Comparison of ENCODE assay signal across 10 cellular contexts in genomic region chr11:78202733-78203167, GRCh38. TPM values are rescaled to one million over a fixed set of nuclear protein-coding genes. Genes with fewer than 3 reads are reported as not detected.
DNase-seq lines count a peak whose midpoint lies in the region; ATAC-seq and TF ChIP-seq lines count a peak whose summit lies in the region.
"Had no signal": no experiment of that assay in that cellular context is flagged by ENCODE, and none has a peak within 500 bp of the region (broad histone marks: within the 10 kb centered on the region; RNA-seq: fewer than 3 reads in every experiment).

No MANE protein-coding gene starts in this region.

- H3K79me2 ChIP-seq in DND-41 (ENCODE audit: insufficient read depth, low read length), result no peaks in the 10 kb centered on the region

- H3K27me3 Mint-ChIP-seq in T-helper 2 cell treated with Interferon-gamma antibody and Interleukin-4, amounts not matched to agents 5 μg/mL and 100 μg/mL, for 36 hours (ENCODE audit: low read depth), result no peaks in the 10 kb centered on the region
- H3K27me3 Mint-ChIP-seq in activated naive CD4-positive, alpha-beta T cell treated with anti-CD3 and anti-CD28 coated beads for 36 hours (ENCODE audit: low read depth), result no peaks in the 10 kb centered on the region
- H3K27me3 Mint-ChIP-seq in progenitor cell of endocrine pancreas (no peaks in the 10 kb centered on the region), osteocyte (ENCODE audit: unreplicated experiment) (no peaks in the 10 kb centered on the region)

- no peaks in the 10 kb centered on the region for H4K20me1 ChIP-seq in DND-41 (ENCODE audit: insufficient read depth, low read length)

- H3K36me3 Mint-ChIP-seq in T-helper 2 cell treated with Interferon-gamma antibody and Interleukin-4, amounts not matched to agents 5 μg/mL and 100 μg/mL, for 36 hours (ENCODE audit: low read depth), result peaks cover 31% of the 10 kb centered on the region
- peaks cover 7% of the 10 kb centered on the region for H3K36me3 Mint-ChIP-seq in activated naive CD4-positive, alpha-beta T cell treated with anti-CD3 and anti-CD28 coated beads for 36 hours (ENCODE audit: low read depth)
- peaks cover 22% of the 10 kb centered on the region for H3K36me3 Mint-ChIP-seq in progenitor cell of endocrine pancreas (ENCODE audit: insufficient read depth)
- peaks cover 26% of the 10 kb centered on the region for H3K36me3 Mint-ChIP-seq in osteocyte (ENCODE audit: unreplicated experiment)

- H3K4me1 Mint-ChIP-seq in T-helper 2 cell treated with Interferon-gamma antibody and Interleukin-4, amounts not matched to agents 5 μg/mL and 100 μg/mL, for 36 hours (ENCODE audit: low read depth), result peaks cover 36% of the 10 kb centered on the region
- H3K4me1 Mint-ChIP-seq in activated naive CD4-positive, alpha-beta T cell treated with anti-CD3 and anti-CD28 coated beads for 36 hours (ENCODE audit: low read depth), result peaks cover 43% of the 10 kb centered on the region
- no peaks in the 10 kb centered on the region for H3K4me1 Mint-ChIP-seq in progenitor cell of endocrine pancreas (ENCODE audit: low read depth)
- H3K4me1 Mint-ChIP-seq in osteocyte (ENCODE audit: unreplicated experiment), result no peaks in the 10 kb centered on the region

- H2AFZ ChIP-seq in DND-41 (ENCODE audit: low read depth, low read length), result peak overlapping the region; percentile 69

- H3K9ac ChIP-seq in DND-41 (ENCODE audit: low read depth, low read length), result peak overlapping the region; percentile 53

- H3K4me2 ChIP-seq in DND-41 (ENCODE audit: insufficient read depth, low read length), result peak overlapping the region; percentile 75

- CTCF ChIA-PET in activated naive CD4-positive, alpha-beta T cell treated with anti-CD3 and anti-CD28 coated beads for 36 hours (lab: Charles Lee), result interaction anchor here (0.9 to 2.0 kb wide), 4 partner anchors 14 to 64 kb away, joined by 3 to 4 read pairs (median 4); partner anchors contain the start of genes ALG8 and USP35

- H3K36me3 ChIP-seq in DND-41 (ENCODE audit: insufficient read depth, low read length), result peaks cover 42% of the 10 kb centered on the region
- H3K36me3 ChIP-seq: ovary had no signal

- peak overlapping the region in 1 of 2 experiments; percentile 51; a peak in 2 of 4 replicates for H3K4me3 ChIP-seq in DND-41 (ENCODE audit: low read depth in 1 of 2, low read length in 2 of 2)
- H3K4me3 ChIP-seq: ovary had no signal

- DNase-seq in DND-41 (peak; percentile 84), progenitor cell of endocrine pancreas (ENCODE audit: low spot score, unreplicated experiment) (no peak), left ventricle myocardium superior (no peak), osteocyte (ENCODE audit: extremely low spot score, unreplicated experiment) (no peak), caudate nucleus (lab: John Stamatoyannopoulos, UW) (no peak), NCI-H187 (lab: John Stamatoyannopoulos, UW) (no peak)
- peak; percentile 49 for DNase-seq in T-helper 2 cell treated with Interferon-gamma antibody and Interleukin-4, amounts not matched to agents 5 μg/mL and 100 μg/mL, for 36 hours (ENCODE audit: low spot score)
- DNase-seq in activated naive CD4-positive, alpha-beta T cell treated with anti-CD3 and anti-CD28 coated beads for 36 hours, result peak; percentile 73
- DNase-seq: NCI-H2029, ovary had no signal

- H3K9me3 ChIP-seq in DND-41 (ENCODE audit: insufficient read depth, low read length, severe bottlenecking), result no peaks in the 10 kb centered on the region
- H3K9me3 ChIP-seq: ovary had no signal

- no peaks in the 10 kb centered on the region for H3K9me3 Mint-ChIP-seq in T-helper 2 cell treated with Interferon-gamma antibody and Interleukin-4, amounts not matched to agents 5 μg/mL and 100 μg/mL, for 36 hours
- no peaks in the 10 kb centered on the region for H3K9me3 Mint-ChIP-seq in activated naive CD4-positive, alpha-beta T cell treated with anti-CD3 and anti-CD28 coated beads for 36 hours
- H3K9me3 Mint-ChIP-seq in progenitor cell of endocrine pancreas (ENCODE audit: low read depth), result no peaks in the 10 kb centered on the region
- no peaks in the 10 kb centered on the region for H3K9me3 Mint-ChIP-seq in osteocyte (ENCODE audit: unreplicated experiment)

- H3K27ac Mint-ChIP-seq in T-helper 2 cell treated with Interferon-gamma antibody and Interleukin-4, amounts not matched to agents 5 μg/mL and 100 μg/mL, for 36 hours, result peak overlapping the region; percentile 92
- H3K27ac Mint-ChIP-seq in activated naive CD4-positive, alpha-beta T cell treated with anti-CD3 and anti-CD28 coated beads for 36 hours, result peak overlapping the region; percentile 95
- peak overlapping the region; percentile 54 for H3K27ac Mint-ChIP-seq in progenitor cell of endocrine pancreas
- no peak overlapping the region for H3K27ac Mint-ChIP-seq in osteocyte (ENCODE audit: unreplicated experiment)

- H3K4me1 ChIP-seq in DND-41 (ENCODE audit: insufficient read depth, low read length), result peaks cover 44% of the 10 kb centered on the region

- intact Hi-C loops in activated naive CD4-positive, alpha-beta T cell treated with anti-CD3 and anti-CD28 coated beads for 36 hours (cut with micrococcal nuclease), result loop anchor here (1.0 to 5.0 kb wide), 7 partner anchors 14 to 565 kb away; partner anchors contain the start of genes ALG8, CLNS1A, INTS4 and KCTD21
- intact Hi-C loops in left ventricle myocardium superior (cut with micrococcal nuclease), result no loop called here

- peak overlapping the region; percentile 94 for H3K27ac ChIP-seq in DND-41 (ENCODE audit: low read length)
- no peak overlapping the region for H3K27ac ChIP-seq in caudate nucleus (ENCODE audit: low read depth, low read length)
- H3K27ac ChIP-seq: ovary had no signal

- peak; percentile 97 for ATAC-seq in DND-41 (ENCODE audit: insufficient read depth, low read depth)
- no peak for ATAC-seq in left ventricle myocardium superior

- H3K27me3 ChIP-seq in DND-41 (ENCODE audit: insufficient read depth, low read length, poor library complexity), result no peaks in the 10 kb centered on the region
- H3K27me3 ChIP-seq: ovary had no signal

- TF ChIP-seq CTCF in DND-41 (IDR thresholded peaks at IDR 0.05; ENCODE audit: borderline replicate concordance, extremely low read depth, low read length, poor library complexity, severe bottlenecking) (peak; percentile 9), progenitor cell of endocrine pancreas (IDR thresholded peaks at IDR 0.05; ENCODE audit: unreplicated experiment) (no peak), osteocyte (IDR thresholded peaks at IDR 0.05) (no peak)

- peak overlapping the region; percentile 81 for H3K4me3 Mint-ChIP-seq in T-helper 2 cell treated with Interferon-gamma antibody and Interleukin-4, amounts not matched to agents 5 μg/mL and 100 μg/mL, for 36 hours
- H3K4me3 Mint-ChIP-seq in activated naive CD4-positive, alpha-beta T cell treated with anti-CD3 and anti-CD28 coated beads for 36 hours, result peak overlapping the region; percentile 59
- H3K4me3 Mint-ChIP-seq in progenitor cell of endocrine pancreas (ENCODE audit: low read depth) (no peak overlapping the region), osteocyte (ENCODE audit: unreplicated experiment) (no peak overlapping the region)

RNA-seq across cellular contexts. Expression of gene USP35, which starts 14.0 kb away (rescaled TPM):
- total RNA-seq in activated naive CD4-positive, alpha-beta T cell treated with anti-CD3 and anti-CD28 coated beads for 36 hours, result 10 to 100 TPM; 13.4 to 14.2 TPM
- total RNA-seq in progenitor cell of endocrine pancreas, result 14.7 and 16.5 TPM in 2 replicates
- total RNA-seq in left ventricle myocardium superior, result 4.7 TPM
- total RNA-seq in osteocyte, result 10.9 and 11.1 TPM in 2 replicates

RNA-seq across cellular contexts. Expression of gene KCTD21, which starts 14.3 kb away (rescaled TPM):
- 10 to 100 TPM in 1 of 2 experiments, 1 to 10 TPM in 1; 8.6 to 10.1 TPM for total RNA-seq in activated naive CD4-positive, alpha-beta T cell treated with anti-CD3 and anti-CD28 coated beads for 36 hours
- total RNA-seq in progenitor cell of endocrine pancreas (7.4 and 10.1 TPM in 2 replicates), left ventricle myocardium superior (8.5 TPM), osteocyte (10.7 and 10.8 TPM in 2 replicates)

Comparison
In these comparisons a context has a peak if more than half of its experiments do, and no peak if none do; other contexts are left out.
1. DNase-seq: peak in DND-41 (single experiment), T-helper 2 cell treated with Interferon-gamma antibody and Interleukin-4, amounts not matched to agents 5 μg/mL and 100 μg/mL, for 36 hours (single experiment) and activated naive CD4-positive, alpha-beta T cell treated with anti-CD3 and anti-CD28 coated beads for 36 hours (single experiment); none in progenitor cell of endocrine pancreas (single experiment), left ventricle myocardium superior (single experiment), osteocyte (single experiment), caudate nucleus (0 of 61) and NCI-H187 (0 of 2).
2. H3K4me3 Mint-ChIP-seq: peak in T-helper 2 cell treated with Interferon-gamma antibody and Interleukin-4, amounts not matched to agents 5 μg/mL and 100 μg/mL, for 36 hours (single experiment) and activated naive CD4-positive, alpha-beta T cell treated with anti-CD3 and anti-CD28 coated beads for 36 hours (single experiment); none in progenitor cell of endocrine pancreas (single experiment) and osteocyte (single experiment).